Comparison of ENCODE assay signal across 13 cellular contexts in the genomic region with DNA sequence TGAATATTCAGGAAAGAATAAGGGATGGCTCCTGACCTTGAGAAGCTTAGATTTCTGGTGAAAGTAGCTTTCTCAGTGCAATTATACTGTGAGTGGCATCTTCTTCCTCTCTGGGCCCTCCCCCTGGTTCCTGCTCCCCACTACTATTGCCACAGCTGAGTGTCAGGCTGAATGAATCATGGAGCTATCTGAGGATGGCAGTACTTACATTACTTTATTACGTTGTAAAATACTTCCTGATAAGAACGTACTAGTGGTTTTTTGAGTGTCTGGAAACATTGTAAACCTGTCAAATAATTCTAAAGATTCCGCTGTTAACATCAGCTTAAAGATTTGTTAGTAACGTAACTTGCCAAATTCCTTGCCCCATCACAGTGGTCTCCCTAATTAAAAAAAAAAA. TPM values are rescaled to one million over a fixed set of nuclear protein-coding genes. Genes with fewer than 3 reads are reported as not detected.
A peak's percentile ranks its signal among the peaks of the same experiment; 100 is the strongest.
DNase-seq lines count a peak whose midpoint lies in the region; ATAC-seq and TF ChIP-seq lines count a peak whose summit lies in the region.
"Had no signal": no experiment of that assay in that cellular context is flagged by ENCODE, and none has a peak within 500 bp of the region (broad histone marks: within the 10 kb centered on the region; RNA-seq: fewer than 3 reads in every experiment).

No MANE protein-coding gene starts in this region.

- H3K36me3 ChIP-seq in SK-N-SH (replicated peaks in 1 of 2; ENCODE audit: control insufficient read depth in 1 of 2, insufficient read depth in 2 of 2, low read length in 1 of 2) (no peaks in the 10 kb centered on the region), gastroesophageal sphincter (peaks cover 0 to 7% of the 10 kb centered on the region in 2 donors)

- POLR2A ChIA-PET in SK-N-SH (lab: Yijun Ruan, JAX): interaction anchor here (1.3 kb wide), 1 partner anchor 9 kb away, joined by 4 read pairs; no protein-coding TSS in a partner anchor

- no peaks in the 10 kb centered on the region for H3K9me3 Mint-ChIP-seq in stimulated activated naive CD8-positive, alpha-beta T cell treated with anti-CD3 and anti-CD28 coated beads, Interleukin-15, amount 100 ng/mL, for 72 hours
- no peaks in the 10 kb centered on the region for H3K9me3 Mint-ChIP-seq in immature natural killer cell
- H3K9me3 Mint-ChIP-seq: H9, naive B cell had no signal

- peaks cover 75% of the 10 kb centered on the region for H3K79me2 ChIP-seq in SK-N-SH (ENCODE audit: insufficient read depth)

- TF ChIP-seq CTCF in SK-N-SH (IDR thresholded peaks at IDR 0.05): no peak
- TF ChIP-seq CTCF in gastroesophageal sphincter (IDR thresholded peaks at IDR 0.05): no peak

- no peaks in the 10 kb centered on the region for H3K27me3 Mint-ChIP-seq in stimulated activated naive CD8-positive, alpha-beta T cell treated with anti-CD3 and anti-CD28 coated beads, Interleukin-15, amount 100 ng/mL, for 72 hours
- peaks cover 0 to 2% (median 0%) of the 10 kb centered on the region in 3 donors for H3K27me3 Mint-ChIP-seq in immature natural killer cell (ENCODE audit: low read depth in 3 of 3)
- H3K27me3 Mint-ChIP-seq: naive B cell had no signal

- no peak for TF ChIP-seq RAD21 in SK-N-SH (IDR thresholded peaks at IDR 0.05; ENCODE audit: low read length)

- H2AFZ ChIP-seq in SK-N-SH (ENCODE audit: low read depth): no peak overlapping the region

- ATAC-seq in stimulated activated naive CD8-positive, alpha-beta T cell treated with anti-CD3 and anti-CD28 coated beads, Interleukin-15, Interleukin-2, amounts not matched to agents 100 U/mL and 50 U/mL, for 24 hours: peak; percentile 63
- ATAC-seq in stimulated activated naive CD8-positive, alpha-beta T cell treated with anti-CD3 and anti-CD28 coated beads, Interleukin-15, amount 100 ng/mL, for 72 hours: no peak
- ATAC-seq in gastroesophageal sphincter: peak; percentile 30
- no peak for ATAC-seq in GM18517 (IDR thresholded peaks at IDR 0.05; ENCODE audit: unreplicated experiment)

- H3K9me3 ChIP-seq in SK-N-SH (no peaks in the 10 kb centered on the region), gastroesophageal sphincter (no peaks in the 10 kb centered on the region)

- CTCF ChIA-PET in SK-N-SH (lab: Yijun Ruan, JAX): interaction anchor here (0.9 to 2.2 kb wide), 4 partner anchors 18 to 98 kb away, joined by 3 to 12 read pairs (median 4); no protein-coding TSS in a partner anchor

- H3K4me2 ChIP-seq in SK-N-SH: no peak overlapping the region

- H3K4me1 ChIP-seq in SK-N-SH (ENCODE audit: control insufficient read depth in 1 of 2, insufficient read depth in 2 of 2, low read depth in 1 of 2, low read length in 1 of 2) (peaks cover 12 to 32% of the 10 kb centered on the region in 2 experiments), gastroesophageal sphincter (peaks cover 3 to 88% (median 13%) of the 10 kb centered on the region in 3 donors)

- H3K36me3 Mint-ChIP-seq in immature natural killer cell: peaks cover 0 to under 1% (median 0%) of the 10 kb centered on the region in 3 donors
- H3K36me3 Mint-ChIP-seq: naive B cell had no signal

- no peaks in the 10 kb centered on the region for H3K9me2 ChIP-seq in SK-N-SH

- H4K20me1 ChIP-seq in SK-N-SH (ENCODE audit: insufficient read depth): no peaks in the 10 kb centered on the region

- peak overlapping the region; percentile 16 to 38; a peak in 3 of 4 replicates for H3K27ac ChIP-seq in SK-N-SH (ENCODE audit: low read depth in 2 of 2, low read length in 1 of 2)
- H3K27ac ChIP-seq in gastroesophageal sphincter: no peak overlapping the region
- H3K27ac ChIP-seq: C4-2B had no signal

- H3K4me3 ChIP-seq in SK-N-SH (ENCODE audit: low read depth in 2 of 2, low read length in 1 of 2) (no peak overlapping the region), gastroesophageal sphincter (no peak overlapping the region)

- 33% methylated on average over 4 of the region's 4 CpGs for WGBS in SK-N-SH (ENCODE audit: low lambda C conversion rate)
- WGBS in gastroesophageal sphincter (ENCODE audit: low coverage in 1 of 2), 2 donors: 44 to 49% methylated on average over 4 of the region's 4 CpGs

- peaks cover 23% of the 10 kb centered on the region for H3F3A ChIP-seq in SK-N-SH (replicated peaks; ENCODE audit: insufficient read depth)

- no peak for TF ChIP-seq POLR2A in gastroesophageal sphincter (IDR thresholded peaks at IDR 0.05)

- H3K4me3 Mint-ChIP-seq in stimulated activated naive CD8-positive, alpha-beta T cell treated with anti-CD3 and anti-CD28 coated beads, Interleukin-15, amount 100 ng/mL, for 72 hours: no peak overlapping the region
- no peak overlapping the region for H3K4me3 Mint-ChIP-seq in immature natural killer cell
- H3K4me3 Mint-ChIP-seq: H9, naive B cell had no signal

- peaks cover 8% of the 10 kb centered on the region for H3K4me1 Mint-ChIP-seq in stimulated activated naive CD8-positive, alpha-beta T cell treated with anti-CD3 and anti-CD28 coated beads, Interleukin-15, amount 100 ng/mL, for 72 hours
- peaks cover 0 to 10% of the 10 kb centered on the region in 2 donors for H3K4me1 Mint-ChIP-seq in immature natural killer cell
- H3K4me1 Mint-ChIP-seq: naive B cell had no signal

- H3K27me3 ChIP-seq in SK-N-SH (ENCODE audit: insufficient read depth) (no peaks in the 10 kb centered on the region), gastroesophageal sphincter (no peaks in the 10 kb centered on the region)

- H3K9ac ChIP-seq in SK-N-SH: no peak overlapping the region

- no peak for DNase-seq in stimulated activated naive CD8-positive, alpha-beta T cell treated with anti-CD3 and anti-CD28 coated beads, Interleukin-15, Interleukin-2, amounts not matched to agents 100 U/mL and 50 U/mL, for 24 hours
- DNase-seq in stimulated activated naive CD8-positive, alpha-beta T cell treated with anti-CD3 and anti-CD28 coated beads, Interleukin-15, amount 100 ng/mL, for 72 hours: no peak
- DNase-seq in SK-N-SH (no peak), 8988T (no peak), immature natural killer cell (no peak)
- DNase-seq in stimulated activated CD4-positive, alpha-beta T cell treated with anti-CD3 and anti-CD28 coated beads, Interleukin-4, amount 100 ng/mL, for 24 hours: no peak
- DNase-seq: activated naive CD4-positive, alpha-beta T cell treated with anti-CD3 and anti-CD28 coated beads, Interleukin-2, amount 50 U/mL, for 16 hours; foreskin melanocyte; H9; naive B cell had no signal

- H3K27ac Mint-ChIP-seq in stimulated activated naive CD8-positive, alpha-beta T cell treated with anti-CD3 and anti-CD28 coated beads, Interleukin-15, amount 100 ng/mL, for 72 hours: no peak overlapping the region
- H3K27ac Mint-ChIP-seq in immature natural killer cell: no peak overlapping the region
- H3K27ac Mint-ChIP-seq: H9 had no signal

- TF ChIP-seq EP300 in SK-N-SH (IDR thresholded peaks at IDR 0.05; ENCODE audit: borderline replicate concordance in 1 of 2, low read depth in 1 of 2, low read length in 1 of 2): 0 out of 4 replicates have a peak, but pooled peaks have one; percentile 15 to 25
- TF ChIP-seq EP300 in gastroesophageal sphincter (IDR thresholded peaks at IDR 0.05): no peak

TF ChIP-seq in SK-N-SH, 30 proteins besides CTCF, POLR2A, EP300 and RAD21:
- TF ChIP-seq RCOR1 (IDR thresholded peaks at IDR 0.05; ENCODE audit: low read length) (no peak), RXRA (IDR thresholded peaks at IDR 0.05; ENCODE audit: borderline replicate concordance, low read depth) (no peak), FOXJ3 (CRISPR knock-in tag; IDR thresholded peaks at IDR 0.05) (no peak), TCF12 (IDR thresholded peaks at IDR 0.05) (peak; percentile 72), FOSL2 (IDR thresholded peaks at IDR 0.05; ENCODE audit: borderline replicate concordance, low read depth) (peak; percentile 59; the same call in 1 of the 2 replicates), JUND (IDR thresholded peaks at IDR 0.05) (peak; percentile 59), TEAD4 (IDR thresholded peaks at IDR 0.05; ENCODE audit: borderline replicate concordance, insufficient read depth) (peak; percentile 11; the same call in 1 of the 2 replicates), ELF1 (IDR thresholded peaks at IDR 0.05) (peak; percentile 28; the same call in 1 of the 2 replicates), TAF1 (IDR thresholded peaks at IDR 0.05; ENCODE audit: borderline replicate concordance, low read depth, low read length) (no peak), SIN3A (IDR thresholded peaks at IDR 0.05; ENCODE audit: borderline replicate concordance, low read depth, low read length) (peak; percentile 84; the same call in 1 of the 2 replicates)
- TF ChIP-seq, protein P1, sequence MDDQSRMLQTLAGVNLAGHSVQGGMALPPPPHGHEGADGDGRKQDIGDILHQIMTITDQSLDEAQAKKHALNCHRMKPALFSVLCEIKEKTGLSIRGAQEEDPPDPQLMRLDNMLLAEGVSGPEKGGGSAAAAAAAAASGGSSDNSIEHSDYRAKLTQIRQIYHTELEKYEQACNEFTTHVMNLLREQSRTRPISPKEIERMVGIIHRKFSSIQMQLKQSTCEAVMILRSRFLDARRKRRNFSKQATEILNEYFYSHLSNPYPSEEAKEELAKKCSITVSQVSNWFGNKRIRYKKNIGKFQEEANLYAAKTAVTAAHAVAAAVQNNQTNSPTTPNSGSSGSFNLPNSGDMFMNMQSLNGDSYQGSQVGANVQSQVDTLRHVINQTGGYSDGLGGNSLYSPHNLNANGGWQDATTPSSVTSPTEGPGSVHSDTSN (IDR thresholded peaks at IDR 0.05): peak; percentile 92
TF ChIP-seq in SK-N-SH: peak in this region for 7.

RNA-seq across cellular contexts. Expression of a gene that starts 36.2 kb away (rescaled TPM):
- polyA plus RNA-seq in SK-N-SH (2012; rRNA removed) (12.0 and 15.1 TPM in 2 replicates), immature natural killer cell (10 to 100 TPM in 1 of 3 donors, 1 to 10 TPM in 2; 5.3 to 13.2 (median 7.0) TPM)
- 12.9 and 13.8 TPM in 2 replicates for polyA plus RNA-seq in SK-N-SH (2012; cell fraction: cytosol; rRNA removed)
- polyA plus RNA-seq in SK-N-SH (2012; cell fraction: nucleus; rRNA removed): 20.6 and 21.3 TPM in 2 replicates
- total RNA-seq in gastroesophageal sphincter: 100 to 1,000 TPM; 153 to 404 (median 215) TPM

Comparison
In these comparisons a context has a peak if more than half of its experiments do, and no peak if none do; other contexts are left out.
1. ATAC-seq: peak in stimulated activated naive CD8-positive, alpha-beta T cell treated with anti-CD3 and anti-CD28 coated beads, Interleukin-15, Interleukin-2, amounts not matched to agents 100 U/mL and 50 U/mL, for 24 hours (single experiment) and gastroesophageal sphincter (single experiment); none in stimulated activated naive CD8-positive, alpha-beta T cell treated with anti-CD3 and anti-CD28 coated beads, Interleukin-15, amount 100 ng/mL, for 72 hours (single experiment) and GM18517 (single experiment).
2. H3K27ac ChIP-seq: peak in SK-N-SH (2 of 2); none in gastroesophageal sphincter (0 of 4).